ENCODE assay signal across 14 cellular contexts in the genomic region with DNA sequence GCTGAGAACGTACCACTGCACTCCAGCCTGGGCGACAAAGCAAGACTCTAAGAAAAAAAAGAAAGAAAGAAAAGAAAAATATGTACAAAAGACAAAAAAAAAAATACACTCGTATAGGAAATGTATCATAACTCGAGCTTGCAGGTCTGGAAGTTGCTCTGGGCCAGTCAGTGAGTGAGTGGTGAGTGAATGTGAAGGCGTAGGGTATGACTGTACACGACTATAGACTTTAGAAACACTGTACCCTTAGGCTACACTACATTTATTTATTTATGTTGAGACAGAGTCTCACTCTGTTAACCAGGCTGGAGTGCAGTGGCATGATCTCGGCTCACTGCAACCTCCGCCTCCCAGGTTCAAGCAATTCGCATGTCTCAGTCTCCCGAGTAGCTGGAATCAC.
"Had no signal": no experiment of that assay in that cellular context is flagged by ENCODE, and none has a peak within 500 bp of the region (broad histone marks: within the 10 kb centered on the region; RNA-seq: fewer than 3 reads in every experiment).

No MANE protein-coding gene starts in this region.

- ATAC-seq: left lobe of liver had no signal

- H3K36me3 Mint-ChIP-seq: activated CD4-positive, alpha-beta memory T cell treated with anti-CD3 and anti-CD28 coated beads for 36 hours; activated naive CD8-positive, alpha-beta T cell had no signal

- H3K27ac ChIP-seq: dorsolateral prefrontal cortex had no signal

- H3K4me3 Mint-ChIP-seq: activated CD4-positive, alpha-beta memory T cell treated with anti-CD3 and anti-CD28 coated beads for 36 hours; activated naive CD8-positive, alpha-beta T cell; endodermal cell had no signal

- H3K9me3 Mint-ChIP-seq: activated CD4-positive, alpha-beta memory T cell treated with anti-CD3 and anti-CD28 coated beads for 36 hours; endodermal cell had no signal

- H3K27ac Mint-ChIP-seq: activated CD4-positive, alpha-beta memory T cell treated with anti-CD3 and anti-CD28 coated beads for 36 hours; activated naive CD8-positive, alpha-beta T cell; endodermal cell had no signal

- H3K27me3 Mint-ChIP-seq: activated CD4-positive, alpha-beta memory T cell treated with anti-CD3 and anti-CD28 coated beads for 36 hours; activated naive CD8-positive, alpha-beta T cell had no signal

- DNase-seq: activated CD4-positive, alpha-beta memory T cell treated with anti-CD3 and anti-CD28 coated beads for 36 hours; amygdala; central memory CD4-positive, alpha-beta T cell; dorsolateral prefrontal cortex; endodermal cell; erythroblast; kidney; retina; stimulated activated CD4-positive, alpha-beta T cell treated with anti-CD3 and anti-CD28 coated beads, Interleukin-1b, Interleukin-23, amount 100 ng/mL, for 48 hours; stimulated activated CD8-positive, alpha-beta memory T cell treated with anti-CD3 and anti-CD28 coated beads, Interleukin-4, amount 100 ng/mL, for 48 hours; stimulated activated naive CD4-positive, alpha-beta T cell; SW 1271 had no signal

- H3K4me3 ChIP-seq: dorsolateral prefrontal cortex had no signal
